8 cellular contexts compared by ENCODE assay signal in the genomic region with DNA sequence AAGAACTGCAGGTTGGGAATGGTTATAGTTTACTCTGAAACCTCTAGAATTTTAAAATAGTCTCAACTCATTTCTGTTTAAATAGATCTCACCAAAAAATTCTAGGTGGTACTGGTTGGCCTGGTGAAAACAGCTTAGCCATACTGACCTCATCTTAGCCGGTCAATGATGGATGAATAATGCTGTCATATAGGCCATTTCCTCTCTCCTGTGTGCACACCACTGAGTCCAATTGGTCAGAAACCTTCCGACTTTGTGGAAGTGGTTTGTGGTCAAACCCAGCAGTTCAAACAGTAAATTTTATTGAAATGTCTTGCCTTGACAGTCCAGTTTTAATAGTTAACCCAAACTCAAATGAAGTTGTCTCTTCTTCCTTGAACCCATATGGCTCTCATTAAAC.
DNase-seq lines count a peak whose midpoint lies in the region; ATAC-seq and TF ChIP-seq lines count a peak whose summit lies in the region.

No MANE protein-coding gene starts in this region.

- no peak overlapping the region for H3K27ac Mint-ChIP-seq in activated naive CD8-positive, alpha-beta T cell treated with anti-CD3 and anti-CD28 coated beads, Interleukin-2, amount 50 U/mL, for 24 hours

- no peak overlapping the region for H3K4me3 ChIP-seq in AG09309 (ENCODE audit: control insufficient read depth, low read depth, low read length)

- DNase-seq in AG09309 (ENCODE audit: low read depth), result peak; percentile 21
- DNase-seq in OCI-M1 (lab: John Stamatoyannopoulos, UW), result peak; percentile 80
- no peak for DNase-seq in activated naive CD8-positive, alpha-beta T cell treated with anti-CD3 and anti-CD28 coated beads, Interleukin-2, amount 50 U/mL, for 24 hours
- DNase-seq in ureter (ENCODE audit: low spot score), result no peak
- no peak for DNase-seq in left colon
- DNase-seq in D341Med (ENCODE audit: low spot score), result no peak

- peaks cover 34% of the 10 kb centered on the region for H3K36me3 Mint-ChIP-seq in activated naive CD8-positive, alpha-beta T cell treated with anti-CD3 and anti-CD28 coated beads, Interleukin-2, amount 50 U/mL, for 24 hours (ENCODE audit: low read depth)

- intact Hi-C loops in left colon (cut with DNase I, micrococcal nuclease), result no loop called here

- ATAC-seq in GM19438 (IDR thresholded peaks at IDR 0.05; ENCODE audit: low read depth, unreplicated experiment) (peak; percentile 96), HG03064 (IDR thresholded peaks at IDR 0.05; ENCODE audit: low read depth, unreplicated experiment) (peak; percentile 70), left colon (no peak)
- no peak for ATAC-seq in activated naive CD8-positive, alpha-beta T cell treated with anti-CD3 and anti-CD28 coated beads, Interleukin-2, amount 50 U/mL, for 24 hours

- peaks cover 3% of the 10 kb centered on the region for H3K4me1 Mint-ChIP-seq in activated naive CD8-positive, alpha-beta T cell treated with anti-CD3 and anti-CD28 coated beads, Interleukin-2, amount 50 U/mL, for 24 hours

- no peaks in the 10 kb centered on the region for H3K9me3 Mint-ChIP-seq in activated naive CD8-positive, alpha-beta T cell treated with anti-CD3 and anti-CD28 coated beads, Interleukin-2, amount 50 U/mL, for 24 hours

- no peak for TF ChIP-seq CTCF in AG09309 (IDR thresholded peaks at IDR 0.05; ENCODE audit: control insufficient read depth, insufficient read depth, low read depth, low read length, missing control alignments)

- H3K4me3 Mint-ChIP-seq in activated naive CD8-positive, alpha-beta T cell treated with anti-CD3 and anti-CD28 coated beads, Interleukin-2, amount 50 U/mL, for 24 hours, result no peak overlapping the region

- no peaks in the 10 kb centered on the region for H3K27me3 Mint-ChIP-seq in activated naive CD8-positive, alpha-beta T cell treated with anti-CD3 and anti-CD28 coated beads, Interleukin-2, amount 50 U/mL, for 24 hours

Comparison
In these comparisons a context has a peak if more than half of its experiments do, and no peak if none do; other contexts are left out.
1. DNase-seq: peak in AG09309 (single experiment) and OCI-M1 (single experiment); none in activated naive CD8-positive, alpha-beta T cell treated with anti-CD3 and anti-CD28 coated beads, Interleukin-2, amount 50 U/mL, for 24 hours (single experiment), ureter (single experiment), left colon (0 of 2) and D341Med (single experiment).
2. ATAC-seq: peak in GM19438 (single experiment) and HG03064 (single experiment); none in activated naive CD8-positive, alpha-beta T cell treated with anti-CD3 and anti-CD28 coated beads, Interleukin-2, amount 50 U/mL, for 24 hours (single experiment) and left colon (single experiment).